1 cellular context compared by ENCODE assay signal in the genomic region with DNA sequence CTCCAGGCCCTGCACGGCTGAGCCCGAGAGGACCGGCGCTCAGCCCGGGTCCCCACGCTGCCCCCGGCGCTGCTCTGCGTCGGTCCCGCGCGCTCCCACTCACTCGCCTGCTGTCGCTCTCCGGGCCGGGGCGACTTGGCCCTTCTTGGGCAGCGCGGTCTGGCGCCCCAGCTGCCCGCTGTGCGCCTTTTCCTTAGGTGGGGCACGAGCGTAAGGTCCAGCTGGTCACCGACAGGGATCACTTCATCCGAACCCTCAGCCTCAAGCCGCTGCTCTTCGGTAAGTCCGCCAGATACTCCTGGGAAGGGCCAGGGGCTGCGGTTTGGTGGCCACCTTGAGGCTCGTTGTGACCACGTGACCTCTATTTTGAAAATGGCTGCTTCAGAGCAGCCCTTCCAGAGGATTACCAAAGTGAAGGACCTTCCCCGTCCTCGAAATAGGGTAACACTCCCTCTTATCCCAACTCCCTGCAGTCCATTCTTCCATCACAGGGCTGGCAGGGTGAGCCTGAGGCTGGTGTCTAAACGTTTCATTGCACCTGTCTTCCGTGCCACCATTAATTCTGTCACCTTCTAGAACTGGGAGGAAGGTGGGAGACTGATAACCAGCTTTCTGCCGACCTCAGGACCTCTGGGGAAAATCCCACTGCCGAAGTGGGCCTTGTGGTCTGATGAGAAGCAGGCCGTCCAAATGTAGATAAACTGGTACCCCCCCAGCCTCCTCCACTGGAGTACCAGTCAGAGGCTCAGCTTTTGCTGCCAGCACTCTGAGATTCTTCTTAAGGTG.
TF ChIP-seq lines count a peak whose summit lies in the region.

No MANE protein-coding gene starts in this region.

TF ChIP-seq in HCT116, 20 proteins besides CTCF, POLR2A, EP300 and RAD21 (continued from another document):
- TF ChIP-seq, protein P1, sequence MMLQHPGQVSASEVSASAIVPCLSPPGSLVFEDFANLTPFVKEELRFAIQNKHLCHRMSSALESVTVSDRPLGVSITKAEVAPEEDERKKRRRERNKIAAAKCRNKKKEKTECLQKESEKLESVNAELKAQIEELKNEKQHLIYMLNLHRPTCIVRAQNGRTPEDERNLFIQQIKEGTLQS (IDR thresholded peaks at IDR 0.05), result no peak
- TF ChIP-seq, protein P2, sequence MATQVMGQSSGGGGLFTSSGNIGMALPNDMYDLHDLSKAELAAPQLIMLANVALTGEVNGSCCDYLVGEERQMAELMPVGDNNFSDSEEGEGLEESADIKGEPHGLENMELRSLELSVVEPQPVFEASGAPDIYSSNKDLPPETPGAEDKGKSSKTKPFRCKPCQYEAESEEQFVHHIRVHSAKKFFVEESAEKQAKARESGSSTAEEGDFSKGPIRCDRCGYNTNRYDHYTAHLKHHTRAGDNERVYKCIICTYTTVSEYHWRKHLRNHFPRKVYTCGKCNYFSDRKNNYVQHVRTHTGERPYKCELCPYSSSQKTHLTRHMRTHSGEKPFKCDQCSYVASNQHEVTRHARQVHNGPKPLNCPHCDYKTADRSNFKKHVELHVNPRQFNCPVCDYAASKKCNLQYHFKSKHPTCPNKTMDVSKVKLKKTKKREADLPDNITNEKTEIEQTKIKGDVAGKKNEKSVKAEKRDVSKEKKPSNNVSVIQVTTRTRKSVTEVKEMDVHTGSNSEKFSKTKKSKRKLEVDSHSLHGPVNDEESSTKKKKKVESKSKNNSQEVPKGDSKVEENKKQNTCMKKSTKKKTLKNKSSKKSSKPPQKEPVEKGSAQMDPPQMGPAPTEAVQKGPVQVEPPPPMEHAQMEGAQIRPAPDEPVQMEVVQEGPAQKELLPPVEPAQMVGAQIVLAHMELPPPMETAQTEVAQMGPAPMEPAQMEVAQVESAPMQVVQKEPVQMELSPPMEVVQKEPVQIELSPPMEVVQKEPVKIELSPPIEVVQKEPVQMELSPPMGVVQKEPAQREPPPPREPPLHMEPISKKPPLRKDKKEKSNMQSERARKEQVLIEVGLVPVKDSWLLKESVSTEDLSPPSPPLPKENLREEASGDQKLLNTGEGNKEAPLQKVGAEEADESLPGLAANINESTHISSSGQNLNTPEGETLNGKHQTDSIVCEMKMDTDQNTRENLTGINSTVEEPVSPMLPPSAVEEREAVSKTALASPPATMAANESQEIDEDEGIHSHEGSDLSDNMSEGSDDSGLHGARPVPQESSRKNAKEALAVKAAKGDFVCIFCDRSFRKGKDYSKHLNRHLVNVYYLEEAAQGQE (IDR thresholded peaks at IDR 0.05; ENCODE audit: low read depth), result no peak
- TF ChIP-seq YY1 (IDR thresholded peaks at IDR 0.05; ENCODE audit: extremely low read depth, insufficient replicate concordance, low read depth, low read length) (peak; percentile 80), ZFX (IDR thresholded peaks at IDR 0.05) (peak; percentile 6; the same call in 1 of the 2 replicates)
- TF ChIP-seq, protein P3, sequence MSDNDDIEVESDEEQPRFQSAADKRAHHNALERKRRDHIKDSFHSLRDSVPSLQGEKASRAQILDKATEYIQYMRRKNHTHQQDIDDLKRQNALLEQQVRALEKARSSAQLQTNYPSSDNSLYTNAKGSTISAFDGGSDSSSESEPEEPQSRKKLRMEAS (IDR thresholded peaks at IDR 0.05), result peak; percentile 80
